In genomic region chr2:30308280-30308679, GRCh38 we compare ENCODE assay signal across 7 cellular contexts.
"Had no signal": no experiment of that assay in that cellular context is flagged by ENCODE, and none has a peak within 500 bp of the region (broad histone marks: within the 10 kb centered on the region; RNA-seq: fewer than 3 reads in every experiment).

No MANE protein-coding gene starts in this region.

- H3K4me2 ChIP-seq: KMS-11 had no signal

- H3K9ac ChIP-seq: KMS-11 had no signal

- H3K27ac Mint-ChIP-seq: IgD-negative memory B cell had no signal

- H3K27me3 Mint-ChIP-seq: IgD-negative memory B cell had no signal

- DNase-seq: KBM-7, KG1 had no signal

- H3K36me3 Mint-ChIP-seq: IgD-negative memory B cell had no signal

- H3K4me3 ChIP-seq: K562 had no signal

- ATAC-seq: HepG2, K562 had no signal

- H3K4me3 Mint-ChIP-seq: IgD-negative memory B cell had no signal

- H3K27ac ChIP-seq: HL-60, KMS-11 had no signal
